Comparison of ENCODE assay signal across 8 cellular contexts in genomic region chr6:13873288-13874190, GRCh38. TPM values are rescaled to one million over a fixed set of nuclear protein-coding genes. Genes with fewer than 3 reads are reported as not detected.
DNase-seq lines count a peak whose midpoint lies in the region; ATAC-seq, FAIRE-seq and TF ChIP-seq lines count a peak whose summit lies in the region.

No MANE protein-coding gene starts in this region.

- 2 to 6% (median 5%) methylated on average over 37 to 49 of the region's 49 CpGs for WGBS in small intestine, 3 donors

- H3K36me3 ChIP-seq in small intestine (ENCODE audit: control insufficient read depth in 2 of 2, insufficient read depth in 2 of 2, low read length in 2 of 2): no peaks in the 10 kb centered on the region

- no peaks in the 10 kb centered on the region for H3K4me1 ChIP-seq in small intestine (ENCODE audit: control insufficient read depth in 2 of 2, insufficient read depth in 1 of 2, low read depth in 1 of 2, low read length in 1 of 2)

- peak overlapping the region in 1 of 2 donors; percentile 64 for H3K27ac ChIP-seq in small intestine (ENCODE audit: low read depth in 1 of 2, low read length in 1 of 2)

- no peaks in the 10 kb centered on the region for H3K27me3 ChIP-seq in small intestine (ENCODE audit: control insufficient read depth in 2 of 2, insufficient read depth in 2 of 2, low read length in 2 of 2)

- peak overlapping the region in 1 of 2 donors; percentile 79 for H3K27ac Mint-ChIP-seq in T-cell

- H3K9me3 ChIP-seq in small intestine (ENCODE audit: control insufficient read depth, low read depth): no peaks in the 10 kb centered on the region

- peaks cover 5% of the 10 kb centered on the region for H3K36me3 Mint-ChIP-seq in T-cell

- POLR2A ChIA-PET in T-cell (lab: Charles Lee): interaction anchor here in 1 of 2 donors (0.5 kb wide), 1 partner anchor 66 kb away, joined by 3 read pairs; no protein-coding TSS in a partner anchor

- DNase-seq in SIG-M5 treated with dmso at 0.1 percent for 504 hours (lab: John Stamatoyannopoulos, UW; ENCODE audit: unreplicated experiment): peak; percentile 17
- no peak for DNase-seq in SIG-M5 (lab: John Stamatoyannopoulos, UW)
- DNase-seq in NB4 (ENCODE audit: low read depth): peak; percentile 51
- DNase-seq in T-cell: peak; percentile 13 to 77 (median 60)
- peak in 35 of 58 donors; percentile 1 to 70 (median 26) for DNase-seq in anterior cingulate cortex (lab: John Stamatoyannopoulos, UW)
- DNase-seq in iPS DF 4.7 (ENCODE audit: extremely low read depth, low spot score): peak; percentile 64
- peak; percentile 66 for DNase-seq in small intestine

- peaks cover 0 to 13% (median 8%) of the 10 kb centered on the region in 3 donors for H3K9me3 Mint-ChIP-seq in T-cell

- ATAC-seq in T-cell (replicated peaks in 1 of 4) (peak; percentile 86 to 95 (median 92)), HG02763 (IDR thresholded peaks at IDR 0.05; ENCODE audit: unreplicated experiment) (no peak)

- TF ChIP-seq POLR2A in NB4 (IDR thresholded peaks at IDR 0.05; ENCODE audit: extremely low read depth, insufficient read length): no peak

- FAIRE-seq in small intestine (lab: Jason Lieb, UNC): no peak

- H3K4me3 ChIP-seq in NB4 (ENCODE audit: low read depth, low read length) (no peak overlapping the region), small intestine (ENCODE audit: low read depth in 1 of 2, low read length in 2 of 2) (peak overlapping the region; percentile 2 to 60)

- CTCF ChIA-PET in T-cell (lab: Charles Lee): interaction anchor here (0.5 to 2.5 kb wide), 8 partner anchors 12 to 1583 kb away, joined by 3 to 11 read pairs (median 4); no protein-coding TSS in a partner anchor

- TF ChIP-seq CTCF in NB4 (IDR thresholded peaks at IDR 0.05; ENCODE audit: low read depth, low read length): peak; percentile 50

- peak overlapping the region; percentile 77 to 87 (median 83) for H3K4me3 Mint-ChIP-seq in T-cell

- peaks cover 16 to 18% (median 17%) of the 10 kb centered on the region in 3 donors for H3K4me1 Mint-ChIP-seq in T-cell

- peaks cover 8 to 9% of the 10 kb centered on the region in 2 donors for H3K27me3 Mint-ChIP-seq in T-cell

RNA-seq across cellular contexts. Expression of gene RNF182, which starts 51.2 kb away (rescaled TPM):
- under 1 TPM in 3 of 5 donors, not detected in 2; 0.16 to 0.49 (median 0.18) TPM for total RNA-seq in T-cell
- 1 to 10 TPM in 1 of 3 donors, not detected in 2; 1.1 TPM for polyA plus RNA-seq in small intestine

RNA-seq across cellular contexts. Expression of gene MCUR1, which starts 59.2 kb away (rescaled TPM):
- 10 to 100 TPM in 2 of 5 donors, 1 to 10 TPM in 3; 7.1 to 12.6 (median 9.3) TPM for total RNA-seq in T-cell
- polyA plus RNA-seq in small intestine: 10 to 100 TPM; 15.6 to 83.2 (median 67.8) TPM
